Comparison of ENCODE assay signal across 11 cellular contexts in genomic region chr20:420721-421574, GRCh38. TPM values are rescaled to one million over a fixed set of nuclear protein-coding genes. Genes with fewer than 3 reads are reported as not detected.
DNase-seq lines count a peak whose midpoint lies in the region; ATAC-seq and TF ChIP-seq lines count a peak whose summit lies in the region.
"Had no signal": no experiment of that assay in that cellular context is flagged by ENCODE, and none has a peak within 500 bp of the region (broad histone marks: within the 10 kb centered on the region; RNA-seq: fewer than 3 reads in every experiment).

No MANE protein-coding gene starts in this region.

- POLR2A ChIA-PET in RWPE1 (lab: Yijun Ruan, JAX; ENCODE audit: low non-redundant PET): no interaction called here

- H3K27ac ChIP-seq in GM23338 (ENCODE audit: low read depth): no peak overlapping the region
- peak overlapping the region; percentile 32 for H3K27ac ChIP-seq in RWPE1
- H3K27ac ChIP-seq in mucosa of rectum (ENCODE audit: low read depth in 2 of 2, low read length in 2 of 2): peak overlapping the region; percentile 52 to 85
- H3K27ac ChIP-seq: adrenal gland, KMS-11 had no signal

- H3K36me3 Mint-ChIP-seq in GM23338 (ENCODE audit: low read depth): peaks cover 56% of the 10 kb centered on the region

- no peaks in the 10 kb centered on the region for H3K4me1 ChIP-seq in GM23338 (ENCODE audit: insufficient read depth)
- H3K4me1 ChIP-seq in mucosa of rectum (ENCODE audit: control insufficient read depth in 2 of 2, insufficient read depth in 2 of 2, low read length in 2 of 2): peaks cover 4 to 17% of the 10 kb centered on the region in 2 donors

- no peak overlapping the region for H3K27ac Mint-ChIP-seq in GM23338

- ATAC-seq in GM23338 (peak; percentile 65), HG02852 (IDR thresholded peaks at IDR 0.05; ENCODE audit: unreplicated experiment) (no peak)

- CTCF ChIA-PET in RWPE1 (lab: Yijun Ruan, JAX): no interaction called here

- H4K20me1 ChIP-seq in GM23338 (replicated peaks; ENCODE audit: insufficient read depth): peaks cover 11% of the 10 kb centered on the region; the same call in 1 of the 2 replicates

- TF ChIP-seq CTCF in GM23338 (conservative IDR thresholded peaks at IDR 0.05; ENCODE audit: low read depth in 2 of 2) (no peak), RWPE1 (conservative IDR thresholded peaks at IDR 0.05; ENCODE audit: low read depth) (no peak)

- 0 out of 2 replicates have a peak, but pooled peaks cover 11% of the 10 kb centered on the region for H3K36me3 ChIP-seq in GM23338 (ENCODE audit: insufficient read depth)
- peaks cover 11 to 39% of the 10 kb centered on the region in 2 donors for H3K36me3 ChIP-seq in mucosa of rectum (ENCODE audit: control insufficient read depth in 2 of 2, insufficient read depth in 2 of 2, low read length in 2 of 2)

- DNase-seq in NCI-H82 (lab: John Stamatoyannopoulos, UW): peak; percentile 49
- DNase-seq in NCI-H82 treated with DMSO at 0.1 percent for 48 hours (lab: John Stamatoyannopoulos, UW; ENCODE audit: unreplicated experiment): no peak
- peak; percentile 66 for DNase-seq in GM23338 (ENCODE audit: low spot score)
- DNase-seq in RWPE1 (ENCODE audit: low spot score): peak; percentile 78
- DNase-seq in T-helper 9 cell: no peak
- DNase-seq in NCI-H226: no peak

- H3K9me2 ChIP-seq in GM23338 (ENCODE audit: insufficient read depth): no peaks in the 10 kb centered on the region

- H3K4me3 ChIP-seq in GM23338 (no peak overlapping the region), mucosa of rectum (ENCODE audit: low read length in 2 of 2) (peak overlapping the region; percentile 27 to 73)
- H3K4me3 ChIP-seq: adrenal gland had no signal

- H3K4me1 Mint-ChIP-seq in GM23338: no peaks in the 10 kb centered on the region; the same call in 2 of the 3 replicates

- peaks cover 0 to 2% of the 10 kb centered on the region in 2 donors for H3K9me3 ChIP-seq in mucosa of rectum (ENCODE audit: control insufficient read depth in 2 of 2, low read length in 2 of 2)
- H3K9me3 ChIP-seq: adrenal gland had no signal

- no peak overlapping the region for H2AFZ ChIP-seq in GM23338

- no peaks in the 10 kb centered on the region for H3K79me2 ChIP-seq in GM23338 (replicated peaks; ENCODE audit: insufficient read depth)

- H3K27me3 Mint-ChIP-seq in GM23338 (ENCODE audit: insufficient read depth, low read depth, poor library complexity): peaks cover 10% of the 10 kb centered on the region
- H3K27me3 Mint-ChIP-seq: progenitor cell of endocrine pancreas had no signal

- peaks cover 8% of the 10 kb centered on the region; the same call in 1 of the 3 replicates for H3K9me3 Mint-ChIP-seq in GM23338

- peak overlapping the region in 1 of 2 donors; percentile 66 for H3K9ac ChIP-seq in mucosa of rectum (ENCODE audit: low read depth in 1 of 2, low read length in 2 of 2)
- H3K9ac ChIP-seq: KMS-11 had no signal

- H3F3A ChIP-seq in GM23338 (replicated peaks; ENCODE audit: low read depth): no peaks in the 10 kb centered on the region

- no peak overlapping the region for H3K4me2 ChIP-seq in GM23338
- H3K4me2 ChIP-seq: KMS-11 had no signal

- H3K4me3 Mint-ChIP-seq in GM23338: no peak overlapping the region

- H3K27me3 ChIP-seq in GM23338 (ENCODE audit: insufficient read depth) (no peaks in the 10 kb centered on the region), mucosa of rectum (ENCODE audit: control insufficient read depth in 2 of 2, insufficient read depth in 2 of 2, low read length in 2 of 2) (no peaks in the 10 kb centered on the region)
- H3K27me3 ChIP-seq: adrenal gland had no signal

TF ChIP-seq in GM23338, 12 proteins besides CTCF, POLR2A, EP300 and RAD21 (continues in another document):
- TF ChIP-seq POLR2AphosphoS5 (IDR thresholded peaks at IDR 0.05; ENCODE audit: low read depth) (no peak), ETS1 (IDR thresholded peaks at IDR 0.05) (no peak), EZH2phosphoT487 (IDR thresholded peaks at IDR 0.05; ENCODE audit: unreplicated experiment) (no peak), ZNF331 (CRISPR knock-in tag; IDR thresholded peaks at IDR 0.05; ENCODE audit: low read depth) (no peak), STAT1 (IDR thresholded peaks at IDR 0.05; ENCODE audit: unreplicated experiment) (no peak), REST (IDR thresholded peaks at IDR 0.05; ENCODE audit: unreplicated experiment) (no peak), ZNF114 (CRISPR knock-in tag; IDR thresholded peaks at IDR 0.05) (no peak)

RNA-seq across cellular contexts. Expression of gene RBCK1, which starts 12.8 kb away (rescaled TPM):
- 56.8 and 65.3 TPM in 2 replicates for total RNA-seq in GM23338 (2014; rRNA removed; shearing (Covaris generic))
- polyA plus RNA-seq in GM23338 (2016; fragmentation: Nextera tagmentation; extraction: Ambion mirVana): 46.5 and 52.6 TPM in 2 replicates

RNA-seq across cellular contexts. Expression of gene TRIB3, which starts 40.4 kb away (rescaled TPM):
- total RNA-seq in GM23338 (2014; rRNA removed; shearing (Covaris generic)): 13.7 and 21.0 TPM in 2 replicates
- 5.8 and 6.9 TPM in 2 replicates for polyA plus RNA-seq in GM23338 (2016; fragmentation: Nextera tagmentation; extraction: Ambion mirVana)

RNA-seq across cellular contexts. Expression of gene TBC1D20, which starts 41.4 kb away (rescaled TPM):
- 15.0 and 15.2 TPM in 2 replicates for total RNA-seq in GM23338 (2014; rRNA removed; shearing (Covaris generic))
- 4.8 and 5.0 TPM in 2 replicates for polyA plus RNA-seq in GM23338 (2016; fragmentation: Nextera tagmentation; extraction: Ambion mirVana)

Comparison
In these comparisons a context has a peak if more than half of its experiments do, and no peak if none do; other contexts are left out.
1. DNase-seq: peak in NCI-H82 (single experiment), GM23338 (single experiment) and RWPE1 (single experiment); none in NCI-H82 treated with DMSO at 0.1 percent for 48 hours (single experiment), T-helper 9 cell (single experiment) and NCI-H226 (single experiment).